Comparison of ENCODE assay signal across 16 cellular contexts in the genomic region with DNA sequence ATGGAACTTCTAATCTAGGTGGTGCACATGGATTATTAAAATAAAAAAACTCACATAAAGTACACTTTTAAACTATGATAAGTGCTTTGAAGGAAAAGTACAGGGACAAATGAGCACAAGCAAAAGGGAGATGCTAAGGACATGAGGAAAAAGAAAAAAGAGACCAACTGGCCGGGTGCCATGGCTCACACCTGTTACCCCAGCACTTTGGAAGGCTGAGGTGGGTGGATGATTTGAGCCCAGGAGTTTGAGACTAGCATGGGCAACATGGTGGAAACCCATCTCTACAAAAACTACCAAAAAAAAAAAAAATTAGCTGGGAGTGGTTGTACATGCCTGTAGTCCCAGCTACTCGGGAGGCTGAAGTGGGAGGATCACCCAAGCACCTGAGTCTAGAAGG.
"Had no signal": no experiment of that assay in that cellular context is flagged by ENCODE, and none has a peak within 500 bp of the region (broad histone marks: within the 10 kb centered on the region; RNA-seq: fewer than 3 reads in every experiment).

No MANE protein-coding gene starts in this region.

- H3K4me1 Mint-ChIP-seq: memory B cell had no signal

- DNase-seq: activated CD4-positive, alpha-beta T cell treated with anti-CD3 and anti-CD28 coated beads, Interleukin-2, amount 50 U/mL, for 1 hour; activated naive CD4-positive, alpha-beta T cell treated with Interleukin-2 at 50 U/mL for 16 hours; activated T-cell treated with anti-CD3 and anti-CD28 coated beads for 4 hours; adrenal gland; hippocampal formation; left lung; natural killer cell; right cardiac atrium; T-helper 2 cell; testis; upper lobe of left lung had no signal

- H3K4me1 ChIP-seq: adrenal gland, left lung, testis had no signal

- H3K9me3 ChIP-seq: adrenal gland, left lung, neutrophil, testis, upper lobe of left lung had no signal

- H3K4me3 ChIP-seq: adrenal gland, left lung, testis, upper lobe of left lung had no signal

- H3K27ac ChIP-seq: adrenal gland, left lung, neutrophil, testis, upper lobe of left lung had no signal

- ATAC-seq: esophagus mucosa, left lung, natural killer cell, right cardiac atrium had no signal

- H3K27ac Mint-ChIP-seq: memory B cell; natural killer cell; progenitor cell of endocrine pancreas; stimulated activated naive CD8-positive, alpha-beta T cell treated with anti-CD3 and anti-CD28 coated beads, Interleukin-15, Interleukin-2, amounts not matched to agents 100 ng/mL and 50 ng/mL, for 24 hours had no signal

- H3K4me3 Mint-ChIP-seq: memory B cell; natural killer cell; stimulated activated naive CD8-positive, alpha-beta T cell treated with anti-CD3 and anti-CD28 coated beads, Interleukin-15, Interleukin-2, amounts not matched to agents 100 ng/mL and 50 ng/mL, for 24 hours had no signal

- H3K36me3 Mint-ChIP-seq: memory B cell, natural killer cell had no signal

- H3K27me3 ChIP-seq: adrenal gland, left lung, testis, upper lobe of left lung had no signal

- H3K36me3 ChIP-seq: adrenal gland, left lung, neutrophil, upper lobe of left lung had no signal
